ENCODE assay signal across 13 cellular contexts in genomic region chr2:189613650-189614420, GRCh38. TPM values are rescaled to one million over a fixed set of nuclear protein-coding genes. Genes with fewer than 3 reads are reported as not detected.
A peak's percentile ranks its signal among the peaks of the same experiment; 100 is the strongest.
DNase-seq lines count a peak whose midpoint lies in the region; TF ChIP-seq lines count a peak whose summit lies in the region.
"Had no signal": no experiment of that assay in that cellular context is flagged by ENCODE, and none has a peak within 500 bp of the region (broad histone marks: within the 10 kb centered on the region; RNA-seq: fewer than 3 reads in every experiment).

No MANE protein-coding gene starts in this region.

- H3K9me3 Mint-ChIP-seq in endothelial cell (ENCODE audit: unreplicated experiment) (no peaks in the 10 kb centered on the region), mesothelial cell of epicardium (no peaks in the 10 kb centered on the region)
- H3K9me3 Mint-ChIP-seq: activated T-cell treated with anti-CD3 and anti-CD28 coated beads, Interleukin-2, amount 50 U/mL, for 72 hours had no signal

- peak overlapping the region; percentile 86 for H3K27ac ChIP-seq in ACC112 (ENCODE audit: low read depth, low read length)
- no peak overlapping the region for H3K27ac ChIP-seq in colonic mucosa
- H3K27ac ChIP-seq: BLaER1 had no signal

- TF ChIP-seq CTCF in endothelial cell (IDR thresholded peaks at IDR 0.05; ENCODE audit: unreplicated experiment) (no peak), mesothelial cell of epicardium (IDR thresholded peaks at IDR 0.05; ENCODE audit: unreplicated experiment) (no peak), colonic mucosa (IDR thresholded peaks at IDR 0.05) (no peak)

- H3K9me3 ChIP-seq in colonic mucosa, result no peaks in the 10 kb centered on the region
- H3K9me3 ChIP-seq: BLaER1, gastroesophageal sphincter had no signal

- H3K36me3 ChIP-seq in ACC112 (ENCODE audit: insufficient read depth, low read length), result no peaks in the 10 kb centered on the region
- H3K36me3 ChIP-seq in colonic mucosa, result no peaks in the 10 kb centered on the region
- H3K36me3 ChIP-seq: BLaER1, gastroesophageal sphincter had no signal

- H3K4me1 Mint-ChIP-seq in endothelial cell (ENCODE audit: unreplicated experiment), result peaks cover 49% of the 10 kb centered on the region
- H3K4me1 Mint-ChIP-seq in mesothelial cell of epicardium, result peaks cover 62% of the 10 kb centered on the region

- peaks cover 2% of the 10 kb centered on the region for H3K27me3 Mint-ChIP-seq in endothelial cell (ENCODE audit: unreplicated experiment)
- H3K27me3 Mint-ChIP-seq in mesothelial cell of epicardium (ENCODE audit: low read depth), result no peaks in the 10 kb centered on the region

- H3K4me3 ChIP-seq in ACC112 (ENCODE audit: low read depth, low read length), result peak overlapping the region; percentile 76
- no peak overlapping the region for H3K4me3 ChIP-seq in colonic mucosa
- H3K4me3 ChIP-seq: BLaER1 had no signal

- peaks cover 30% of the 10 kb centered on the region for H3K4me1 ChIP-seq in ACC112 (ENCODE audit: control insufficient read depth, insufficient read depth, low read length, unreplicated experiment)
- H3K4me1 ChIP-seq in colonic mucosa, result no peaks in the 10 kb centered on the region
- H3K4me1 ChIP-seq: BLaER1 had no signal

- no peaks in the 10 kb centered on the region for H3K79me2 ChIP-seq in ACC112 (ENCODE audit: control insufficient read depth, insufficient read depth, low read length, unreplicated experiment)

- H3K27me3 ChIP-seq in ACC112 (ENCODE audit: insufficient read depth, low read length) (no peaks in the 10 kb centered on the region), colonic mucosa (no peaks in the 10 kb centered on the region)
- H3K27me3 ChIP-seq: BLaER1, gastroesophageal sphincter had no signal

- H3K4me3 Mint-ChIP-seq in endothelial cell (ENCODE audit: unreplicated experiment) (no peak overlapping the region), mesothelial cell of epicardium (no peak overlapping the region)
- H3K4me3 Mint-ChIP-seq: activated T-cell treated with anti-CD3 and anti-CD28 coated beads, Interleukin-2, amount 50 U/mL, for 72 hours had no signal

- DNase-seq in NCI-H2227 (lab: John Stamatoyannopoulos, UW; ENCODE audit: unreplicated experiment) (peak; percentile 54), endothelial cell (ENCODE audit: low spot score) (peak; percentile 32), mesothelial cell of epicardium (ENCODE audit: low spot score in 2 of 2, unreplicated experiment in 2 of 2) (no peak), colonic mucosa (no peak), NOMO-1 treated with dmso at 0.1 percent for 144 hours (lab: John Stamatoyannopoulos, UW; ENCODE audit: unreplicated experiment) (no peak), NAMALWA (ENCODE audit: low spot score) (no peak)
- no peak for DNase-seq in activated CD4-positive, CD25-positive, alpha-beta regulatory T cell treated with anti-CD3 and anti-CD28 coated beads, Interleukin-2, amount 50 U/mL, for 72 hours
- DNase-seq: activated T-cell treated with anti-CD3 and anti-CD28 coated beads, Interleukin-2, amount 50 U/mL, for 72 hours; nucleus accumbens; SW 1271 had no signal

- intact Hi-C loops in colonic mucosa (cut with DNase I), result no loop called here

- H3K36me3 Mint-ChIP-seq in endothelial cell (ENCODE audit: low read depth, unreplicated experiment), result no peaks in the 10 kb centered on the region
- no peaks in the 10 kb centered on the region for H3K36me3 Mint-ChIP-seq in mesothelial cell of epicardium

- peak overlapping the region; percentile 46 for H2AFZ ChIP-seq in ACC112 (ENCODE audit: low read length, unreplicated experiment)

- H3K9ac ChIP-seq in colonic mucosa (ENCODE audit: low read depth in 2 of 2, low read length in 2 of 2), result no peak overlapping the region
- H3K9ac ChIP-seq: BLaER1 had no signal

- peak overlapping the region; percentile 96 for H3K27ac Mint-ChIP-seq in endothelial cell (ENCODE audit: unreplicated experiment)
- H3K27ac Mint-ChIP-seq in mesothelial cell of epicardium, result peak overlapping the region; percentile 98
- H3K27ac Mint-ChIP-seq: activated T-cell treated with anti-CD3 and anti-CD28 coated beads, Interleukin-2, amount 50 U/mL, for 72 hours had no signal

RNA-seq across cellular contexts. Expression of gene SLC40A1, which starts 33.2 kb away (rescaled TPM):
- total RNA-seq in endothelial cell (ENCODE audit: unreplicated experiment) (90.9 TPM), mesothelial cell of epicardium (152 to 156 TPM (median 154 TPM) in 3 replicates), colonic mucosa (100 to 1,000 TPM in 1 of 2 donors, 10 to 100 TPM in 1; 43.6 to 183 TPM)

RNA-seq across cellular contexts. Expression of gene ASNSD1, which starts 47.4 kb away (rescaled TPM):
- total RNA-seq in endothelial cell (ENCODE audit: unreplicated experiment), result 35.7 TPM
- total RNA-seq in mesothelial cell of epicardium, result 37.5 to 41.0 TPM (median 40.1 TPM) in 3 replicates
- 10 to 100 TPM; 24.4 to 28.1 TPM for total RNA-seq in colonic mucosa

Comparison
In these comparisons a context has a peak if more than half of its experiments do, and no peak if none do; other contexts are left out.
1. DNase-seq: peak in NCI-H2227 (single experiment) and endothelial cell (single experiment); none in mesothelial cell of epicardium (0 of 2), colonic mucosa (single experiment), activated CD4-positive, CD25-positive, alpha-beta regulatory T cell treated with anti-CD3 and anti-CD28 coated beads, Interleukin-2, amount 50 U/mL, for 72 hours (single experiment), NOMO-1 treated with dmso at 0.1 percent for 144 hours (single experiment) and NAMALWA (single experiment).